ENCODE assay signal across 21 cellular contexts in genomic region chr21:37575536-37576083, GRCh38.
"Had no signal": no experiment of that assay in that cellular context is flagged by ENCODE, and none has a peak within 500 bp of the region (broad histone marks: within the 10 kb centered on the region; RNA-seq: fewer than 3 reads in every experiment).

No MANE protein-coding gene starts in this region.

- H3K27me3 ChIP-seq: body of pancreas, cardiac muscle cell, hepatocyte, tibial artery had no signal

- H3K9me3 ChIP-seq: body of pancreas had no signal

- H3K4me2 ChIP-seq: hepatocyte had no signal

- H3K4me3 ChIP-seq: body of pancreas, cardiac muscle cell, hepatocyte, lower lobe of right lung, tibial artery had no signal

- ATAC-seq: activated CD4-positive, CD25-positive, alpha-beta regulatory T cell treated with anti-CD3 and anti-CD28 coated beads, Interleukin-2, amount 50 U/mL, for 24 hours; body of pancreas; foreskin keratinocyte; left lobe of liver; lower lobe of right lung; natural killer cell treated with Interleukin-12 subunit alpha and Interleukin-12 subunit beta and Interleukin-15 and Interleukin-18, amount 100 ng/mL, for 72 hours; T-cell had no signal

- DNase-seq: activated CD4-positive, alpha-beta memory T cell treated with anti-CD3 and anti-CD28 coated beads, Interleukin-2, amount 10 ng/mL, durations not matched to agents 7 days and 5 days; activated CD4-positive, alpha-beta T cell treated with anti-CD3 and anti-CD28 coated beads, Interleukin-2, amount 10 ng/mL, durations not matched to agents 24 days and 14 days; activated effector memory CD4-positive, alpha-beta T cell treated with anti-CD3 and anti-CD28 coated beads, Interleukin-2, amount 50 U/mL, for 16 hours; activated naive CD4-positive, alpha-beta T cell treated with anti-CD3 and anti-CD28 coated beads, Interleukin-2, amount 50 U/mL, for 16 hours; anterior cingulate cortex; body of pancreas; foreskin keratinocyte; immature natural killer cell; lower lobe of right lung; nucleus accumbens; stimulated activated CD4-positive, alpha-beta T cell treated with anti-CD3 and anti-CD28 coated beads, Interleukin-12 subunit alpha, Interleukin-12 subunit beta, amount 100 ng/mL, for 4 hours; stimulated activated CD4-positive, alpha-beta T cell treated with anti-CD3 and anti-CD28 coated beads, Interleukin-4, amount 100 ng/mL, for 4 hours; substantia nigra; T-cell; tibial artery had no signal

- H3K27ac ChIP-seq: body of pancreas, cardiac muscle cell, foreskin keratinocyte, hepatocyte, lower lobe of right lung, tibial artery, VCaP had no signal

- H2AFZ ChIP-seq: hepatocyte had no signal

- H3K79me2 ChIP-seq: hepatocyte had no signal

- H3K36me3 ChIP-seq: cardiac muscle cell, lower lobe of right lung, tibial artery had no signal

- H3K4me1 ChIP-seq: body of pancreas, foreskin keratinocyte, lower lobe of right lung, tibial artery had no signal
